1 cellular context compared by ENCODE assay signal in genomic region chr3:198167339-198168039, GRCh38.
A peak's percentile ranks its signal among the peaks of the same experiment; 100 is the strongest.
TF ChIP-seq lines count a peak whose summit lies in the region.

No MANE protein-coding gene starts in this region.

TF ChIP-seq in K562, 482 proteins besides CTCF, POLR2A, EP300 and RAD21 (continued from another document):
- peak; percentile 81 for TF ChIP-seq ZNF592 (IDR thresholded peaks at IDR 0.05)
- TF ChIP-seq L3MBTL2 (IDR thresholded peaks at IDR 0.05) = 0 out of 2 replicates have a peak, but pooled peaks have one; percentile 51
- TF ChIP-seq DEAF1 (CRISPR knock-in tag; IDR thresholded peaks at IDR 0.05) = 0 out of 2 replicates have a peak, but pooled peaks have one; percentile 50
- peak; percentile 51 for TF ChIP-seq MGA (IDR thresholded peaks at IDR 0.05)
- TF ChIP-seq SMC3 (conservative IDR thresholded peaks at IDR 0.05; ENCODE audit: insufficient read depth, low read depth, low read length) = peak; percentile 60; the same call in 1 of the 2 replicates
